Comparison of ENCODE assay signal across 8 cellular contexts in the genomic region with DNA sequence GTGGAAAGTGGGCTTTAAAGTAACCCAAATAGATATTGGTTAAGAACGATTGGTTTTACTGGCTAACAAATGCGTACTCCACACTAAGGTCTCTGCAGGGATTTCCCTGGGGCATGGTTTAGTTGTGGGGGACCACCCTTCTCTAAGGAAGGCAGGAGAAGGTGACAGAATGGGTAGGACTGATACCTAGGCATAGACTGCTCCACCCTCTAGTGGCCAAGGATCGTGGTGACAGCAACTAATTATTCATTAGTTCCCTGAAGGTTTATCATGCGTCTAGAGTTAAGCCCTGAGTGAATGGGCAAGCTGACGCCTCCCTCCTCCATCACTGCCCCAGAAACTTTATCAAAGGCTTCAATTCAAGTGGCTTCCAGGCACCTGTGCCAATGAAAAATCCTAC. TPM values are rescaled to one million over a fixed set of nuclear protein-coding genes. Genes with fewer than 3 reads are reported as not detected.
DNase-seq lines count a peak whose midpoint lies in the region; ATAC-seq and TF ChIP-seq lines count a peak whose summit lies in the region.

No MANE protein-coding gene starts in this region.

- H3K9me3 ChIP-seq in A673 (ENCODE audit: low read depth, low read length, poor library complexity, severe bottlenecking), result no peaks in the 10 kb centered on the region
- no peaks in the 10 kb centered on the region for H3K9me3 ChIP-seq in effector memory CD4-positive, alpha-beta T cell (ENCODE audit: control insufficient read depth, low read length)

- CTCF ChIA-PET in A673 (lab: Charles Lee), result interaction anchor here (1.0 kb wide), 1 partner anchor 56 kb away, joined by 3 read pairs; no protein-coding TSS in a partner anchor

- peaks cover 3% of the 10 kb centered on the region for H3K4me1 ChIP-seq in A673 (ENCODE audit: insufficient read depth, low read length, poor library complexity, severe bottlenecking)
- H3K4me1 ChIP-seq in effector memory CD4-positive, alpha-beta T cell (ENCODE audit: control insufficient read depth, insufficient read depth, low read length, poor library complexity, severe bottlenecking), result peaks cover 11% of the 10 kb centered on the region

- no peak overlapping the region for H3K4me3 ChIP-seq in A673 (ENCODE audit: low read depth, low read length, poor library complexity, severe bottlenecking)
- H3K4me3 ChIP-seq in dorsolateral prefrontal cortex, result no peak overlapping the region
- no peak overlapping the region for H3K4me3 ChIP-seq in effector memory CD4-positive, alpha-beta T cell (ENCODE audit: insufficient read depth, low read depth, low read length, poor library complexity, severe bottlenecking)

- no peak for ATAC-seq in GM21723 (IDR thresholded peaks at IDR 0.05; ENCODE audit: unreplicated experiment)
- no peak for ATAC-seq in GM19455 (IDR thresholded peaks at IDR 0.05; ENCODE audit: unreplicated experiment)

- POLR2A ChIA-PET in A673 (lab: Charles Lee; ENCODE audit: low non-redundant PET), result no interaction called here

- no peaks in the 10 kb centered on the region for H3K27me3 ChIP-seq in A673 (replicated peaks; ENCODE audit: insufficient read depth, low read depth, low read length, poor library complexity)
- H3K27me3 ChIP-seq in dorsolateral prefrontal cortex, result peaks cover 0 to 10% (median 4%) of the 10 kb centered on the region in 45 donors
- H3K27me3 ChIP-seq in effector memory CD4-positive, alpha-beta T cell (replicated peaks; ENCODE audit: control insufficient read depth, insufficient read depth, low read length, poor library complexity, severe bottlenecking), result no peaks in the 10 kb centered on the region

- peak; percentile 60 for DNase-seq in A673 (ENCODE audit: low spot score)
- DNase-seq in NCI-H524 treated with DMSO at 0.1 percent for 48 hours (lab: John Stamatoyannopoulos, UW), result peak; percentile 49
- peak in 1 of 10 donors; percentile 42 for DNase-seq in dorsolateral prefrontal cortex
- peak; percentile 35 for DNase-seq in stimulated activated CD8-positive, alpha-beta memory T cell treated with anti-CD3 and anti-CD28 coated beads, Interleukin-4, amount 100 ng/mL, for 48 hours
- no peak for DNase-seq in effector memory CD4-positive, alpha-beta T cell

- intact Hi-C loops in A673 (cut with micrococcal nuclease; ENCODE audit: unreplicated experiment), result no loop called here
- intact Hi-C loops in dorsolateral prefrontal cortex (cut with DNase I), result loop anchor here in 1 of 2 donors (5.0 to 10.0 kb wide), 2 partner anchors 201 to 239 kb away; a partner anchor contains a TSS

- H3K27ac ChIP-seq in A673 (ENCODE audit: low read depth, low read length, poor library complexity, severe bottlenecking) (no peak overlapping the region), dorsolateral prefrontal cortex (no peak overlapping the region)
- H3K27ac ChIP-seq in effector memory CD4-positive, alpha-beta T cell (ENCODE audit: insufficient read depth, low read length, poor library complexity, severe bottlenecking), result no peak overlapping the region

- BruUV-seq in A673 (replicated peaks; lab: Mats Ljungman, UMichigan), result no TSS peak

- H3K36me3 ChIP-seq in A673 (ENCODE audit: insufficient read depth, low read length, poor library complexity, severe bottlenecking), result no peaks in the 10 kb centered on the region
- H3K36me3 ChIP-seq in effector memory CD4-positive, alpha-beta T cell (ENCODE audit: control insufficient read depth, insufficient read depth, low read length), result no peaks in the 10 kb centered on the region

- peak; percentile 61 for TF ChIP-seq CTCF in A673 (conservative IDR thresholded peaks at IDR 0.05; ENCODE audit: low read depth, low read length)
- peak; percentile 73 for TF ChIP-seq CTCF in GM12874 (IDR thresholded peaks at IDR 0.05; ENCODE audit: insufficient read depth, low read depth, low read length)
- TF ChIP-seq CTCF in dorsolateral prefrontal cortex (IDR thresholded peaks at IDR 0.05 in 54 of 56, conservative IDR thresholded peaks at IDR 0.05 in 2 of 56; ENCODE audit: low read depth in 1 of 56, partially characterized antibody in 56 of 56), result peak in 49 of 56 donors; percentile 16 to 56 (median 35)

RNA-seq across cellular contexts. Expression of a gene that starts 9.1 kb away (rescaled TPM):
- total RNA-seq in A673 (2021) (not detected in 2 replicates), dorsolateral prefrontal cortex (10 to 100 TPM in 14 of 120 experiments, 1 to 10 TPM in 106; 1.8 to 18.0 (median 6.0) TPM)

RNA-seq across cellular contexts. Expression of a gene that starts 40.1 kb away (rescaled TPM):
- total RNA-seq in A673 (2021), result not detected in 2 replicates
- total RNA-seq in dorsolateral prefrontal cortex, result 10 to 100 TPM in 40 of 120 experiments, 1 to 10 TPM in 80; 1.7 to 20.6 (median 8.5) TPM

Comparison
In these comparisons a context has a peak if more than half of its experiments do, and no peak if none do; other contexts are left out.
1. DNase-seq: peak in A673 (single experiment), NCI-H524 treated with DMSO at 0.1 percent for 48 hours (single experiment) and stimulated activated CD8-positive, alpha-beta memory T cell treated with anti-CD3 and anti-CD28 coated beads, Interleukin-4, amount 100 ng/mL, for 48 hours (single experiment); none in effector memory CD4-positive, alpha-beta T cell (0 of 3).
2. Peak in every context shown above with its lines, with median percentiles within 50 percentile points of each other: CTCF ChIP-seq.